In genomic region chr10:79488303-79488702, GRCh38 we compare ENCODE assay signal across 10 cellular contexts. TPM values are rescaled to one million over a fixed set of nuclear protein-coding genes. Genes with fewer than 3 reads are reported as not detected.
DNase-seq lines count a peak whose midpoint lies in the region; ATAC-seq and TF ChIP-seq lines count a peak whose summit lies in the region.
"Had no signal": no experiment of that assay in that cellular context is flagged by ENCODE, and none has a peak within 500 bp of the region (broad histone marks: within the 10 kb centered on the region; RNA-seq: fewer than 3 reads in every experiment).

No MANE protein-coding gene starts in this region.

- ATAC-seq in Right ventricle myocardium inferior (peak; percentile 71), esophagus mucosa (peak; percentile 53), aorta (ENCODE audit: low FRiP score) (peak; percentile 90), GM19452 (IDR thresholded peaks at IDR 0.05; ENCODE audit: unreplicated experiment) (no peak)

- intact Hi-C loops in Right ventricle myocardium inferior (cut with DNase I) (no loop called here), cardiac septum (cut with DNase I) (no loop called here), aorta (cut with DNase I) (no loop called here)

- H3K36me3 Mint-ChIP-seq in endothelial cell (ENCODE audit: low read depth, unreplicated experiment) = no peaks in the 10 kb centered on the region

- peaks cover 42% of the 10 kb centered on the region for H3K4me1 ChIP-seq in mesodermal cell (ENCODE audit: control insufficient read depth, insufficient read depth, low read length, poor library complexity, severe bottlenecking)
- H3K4me1 ChIP-seq in aorta (ENCODE audit: control insufficient read depth in 1 of 2, insufficient read depth in 2 of 2, low read length in 2 of 2) = no peaks in the 10 kb centered on the region

- H3K36me3 ChIP-seq in mesodermal cell (ENCODE audit: control insufficient read depth, insufficient read depth, low read length) = no peaks in the 10 kb centered on the region
- H3K36me3 ChIP-seq in aorta (ENCODE audit: control insufficient read depth in 1 of 2, insufficient read depth in 2 of 2, low read length in 1 of 2) = no peaks in the 10 kb centered on the region

- H3K9me3 ChIP-seq in mesodermal cell (ENCODE audit: control insufficient read depth, low read length) (no peaks in the 10 kb centered on the region), aorta (ENCODE audit: control insufficient read depth, low read length) (no peaks in the 10 kb centered on the region)

- peak overlapping the region; percentile 89 for H3K27ac ChIP-seq in mesodermal cell (ENCODE audit: low read depth, low read length, severe bottlenecking)
- H3K27ac ChIP-seq in aorta (ENCODE audit: low read depth in 1 of 2, low read length in 2 of 2) = peak overlapping the region in 1 of 2 donors; percentile 31
- H3K27ac ChIP-seq: 22Rv1 had no signal

- H3K27me3 Mint-ChIP-seq in endothelial cell (ENCODE audit: unreplicated experiment) = peaks cover 2% of the 10 kb centered on the region
- H3K27me3 Mint-ChIP-seq: activated CD8-positive, alpha-beta T cell treated with anti-CD3 and anti-CD28 coated beads for 36 hours had no signal

- H3K27me3 ChIP-seq in aorta (ENCODE audit: control insufficient read depth in 1 of 2, insufficient read depth in 2 of 2, low read length in 1 of 2) = no peaks in the 10 kb centered on the region

- H3K4me3 ChIP-seq in mesodermal cell (ENCODE audit: extremely low read depth, insufficient read depth, low read length, poor library complexity, severe bottlenecking) (no peak overlapping the region), aorta (ENCODE audit: low read length in 2 of 2) (no peak overlapping the region)

- no peaks in the 10 kb centered on the region for H3K9me3 Mint-ChIP-seq in endothelial cell (ENCODE audit: unreplicated experiment)
- H3K9me3 Mint-ChIP-seq: activated CD8-positive, alpha-beta T cell treated with anti-CD3 and anti-CD28 coated beads for 36 hours had no signal

- no peak for TF ChIP-seq CTCF in endothelial cell (IDR thresholded peaks at IDR 0.05; ENCODE audit: unreplicated experiment)

- peaks cover 6% of the 10 kb centered on the region for H3K4me1 Mint-ChIP-seq in endothelial cell (ENCODE audit: unreplicated experiment)

- no peak overlapping the region for H3K4me3 Mint-ChIP-seq in endothelial cell (ENCODE audit: unreplicated experiment)
- H3K4me3 Mint-ChIP-seq: activated CD8-positive, alpha-beta T cell treated with anti-CD3 and anti-CD28 coated beads for 36 hours had no signal

- 80 to 83% methylated on average over 1 of the region's 5 CpGs for WGBS in mesodermal cell (ENCODE audit: insufficient coverage in 2 of 2), 2 experiments
- 42 to 46% methylated on average over 5 of the region's 5 CpGs for WGBS in aorta, 2 donors

- DNase-seq in Right ventricle myocardium inferior (ENCODE audit: missing footprints) (no peak), cardiac septum (ENCODE audit: low spot score) (no peak), aorta (peak; percentile 85 to 88), inferior parietal cortex (ENCODE audit: extremely low spot score) (no peak), endothelial cell (ENCODE audit: low spot score) (no peak)

- no peak overlapping the region for H3K27ac Mint-ChIP-seq in endothelial cell (ENCODE audit: unreplicated experiment)
- H3K27ac Mint-ChIP-seq: activated CD8-positive, alpha-beta T cell treated with anti-CD3 and anti-CD28 coated beads for 36 hours had no signal

RNA-seq across cellular contexts. Expression of gene EIF5AL1, which starts 24.0 kb away (rescaled TPM):
- total RNA-seq in Right ventricle myocardium inferior = 0.05 TPM
- 0.08 TPM for total RNA-seq in cardiac septum
- total RNA-seq in esophagus mucosa = 1.7 TPM
- 3.6 TPM for polyA plus RNA-seq in mesodermal cell (2013, experiment 1 of 2)
- 3.4 TPM for polyA plus RNA-seq in mesodermal cell (2013, experiment 2 of 2)
- total RNA-seq in aorta = under 1 TPM in 1 of 2 donors, not detected in 1; 0.10 TPM
- polyA plus RNA-seq in aorta = under 1 TPM; 0.36 to 0.38 TPM
- total RNA-seq in endothelial cell (ENCODE audit: unreplicated experiment) = 0.59 TPM

RNA-seq across cellular contexts. Expression of gene ZCCHC24, which starts 42.9 kb away (rescaled TPM):
- total RNA-seq in Right ventricle myocardium inferior = 60.1 TPM
- total RNA-seq in cardiac septum = 56.6 TPM
- 3.3 TPM for total RNA-seq in esophagus mucosa
- 43.7 TPM for polyA plus RNA-seq in mesodermal cell (2013, experiment 1 of 2)
- 41.4 TPM for polyA plus RNA-seq in mesodermal cell (2013, experiment 2 of 2)
- total RNA-seq in aorta = 10 to 100 TPM; 79.3 to 99.6 TPM
- 10 to 100 TPM; 42.2 to 60.4 TPM for polyA plus RNA-seq in aorta
- total RNA-seq in endothelial cell (ENCODE audit: unreplicated experiment) = 60.0 TPM

Comparison
In these comparisons a context has a peak if more than half of its experiments do, and no peak if none do; other contexts are left out.
1. DNase-seq: peak in aorta (2 of 2); none in Right ventricle myocardium inferior (single experiment), cardiac septum (single experiment), inferior parietal cortex (single experiment) and endothelial cell (single experiment).
2. RNA of gene ZCCHC24, which starts 42.9 kb away (total RNA-seq): 79.3 to 99.6 TPM in aorta, 60.1 TPM in Right ventricle myocardium inferior (single experiment), 60.0 TPM in endothelial cell (single experiment) and 56.6 TPM in cardiac septum (single experiment); 3.3 TPM in esophagus mucosa (single experiment); every median in the first group is over 10 times any median in the second.